9 cellular contexts compared by ENCODE assay signal in the genomic region with DNA sequence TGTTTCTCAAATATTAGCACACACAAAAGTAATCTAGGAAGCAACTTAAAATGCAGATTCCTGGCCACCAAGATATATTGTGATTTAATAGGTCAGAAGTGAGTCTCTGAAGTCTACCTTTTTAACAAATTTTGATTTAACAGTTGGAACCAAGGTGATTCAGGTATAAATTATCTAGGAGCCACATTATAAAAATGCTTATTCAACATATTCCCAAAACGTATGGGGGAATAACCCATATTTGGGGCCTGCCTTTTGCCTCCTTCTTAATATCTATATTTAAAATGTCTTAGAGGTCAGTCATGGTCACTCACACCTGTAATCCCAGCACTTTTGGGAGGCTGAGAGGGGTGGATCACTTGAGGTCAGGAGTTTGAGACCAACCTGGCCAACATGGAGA. TPM values are rescaled to one million over a fixed set of nuclear protein-coding genes. Genes with fewer than 3 reads are reported as not detected.
"Had no signal": no experiment of that assay in that cellular context is flagged by ENCODE, and none has a peak within 500 bp of the region (broad histone marks: within the 10 kb centered on the region; RNA-seq: fewer than 3 reads in every experiment).

No MANE protein-coding gene starts in this region.

- H3K4me3 ChIP-seq: GM12878 had no signal

- FAIRE-seq: G401.6, GM12878, GM12891, GM12892, GM18507, GM19239 had no signal

- DNase-seq: GDM1, GF-D8 had no signal

- ATAC-seq: GM12878 had no signal

RNA-seq across cellular contexts. Expression of a gene that starts 23.8 kb away (rescaled TPM):
- total RNA-seq: G401, GM12878 had no signal
- polyA plus RNA-seq: GM12878 had no signal

RNA-seq across cellular contexts. Expression of a gene that starts 55.3 kb away (rescaled TPM):
- total RNA-seq: G401 had no signal
